In genomic region chr22:21686634-21687393, GRCh38 we compare ENCODE assay signal across 17 cellular contexts. TPM values are rescaled to one million over a fixed set of nuclear protein-coding genes. Genes with fewer than 3 reads are reported as not detected.
DNase-seq lines count a peak whose midpoint lies in the region; ATAC-seq and TF ChIP-seq lines count a peak whose summit lies in the region.
"Had no signal": no experiment of that assay in that cellular context is flagged by ENCODE, and none has a peak within 500 bp of the region (broad histone marks: within the 10 kb centered on the region; RNA-seq: fewer than 3 reads in every experiment).

No MANE protein-coding gene starts in this region.

- no peaks in the 10 kb centered on the region for H3K79me2 ChIP-seq in osteoblast (ENCODE audit: insufficient read depth, low read length)

- no peak for TF ChIP-seq POLR2A in erythroblast (IDR thresholded peaks at IDR 0.05; ENCODE audit: low read length)

- no peaks in the 10 kb centered on the region for H3K27me3 Mint-ChIP-seq in activated naive CD8-positive, alpha-beta T cell
- no peaks in the 10 kb centered on the region for H3K27me3 Mint-ChIP-seq in activated naive CD8-positive, alpha-beta T cell treated with anti-CD3 and anti-CD28 coated beads for 36 hours
- no peaks in the 10 kb centered on the region for H3K27me3 Mint-ChIP-seq in effector memory CD8-positive, alpha-beta T cell
- H3K27me3 Mint-ChIP-seq in activated T-helper 17 cell treated with anti-CD3 and anti-CD28 coated beads, Interleukin-2, amount 50 U/mL, for 72 hours = no peaks in the 10 kb centered on the region
- H3K27me3 Mint-ChIP-seq: CD4-positive, alpha-beta memory T cell had no signal

- no peak overlapping the region for H3K27ac ChIP-seq in osteoblast (ENCODE audit: low read depth, low read length)
- H3K27ac ChIP-seq in aorta (ENCODE audit: low read depth in 1 of 2, low read length in 2 of 2) = no peak overlapping the region
- H3K27ac ChIP-seq: C4-2B had no signal

- no peaks in the 10 kb centered on the region for H3K27me3 ChIP-seq in osteoblast (ENCODE audit: insufficient read depth, low read length)
- H3K27me3 ChIP-seq in aorta (ENCODE audit: control insufficient read depth in 1 of 2, insufficient read depth in 2 of 2, low read length in 1 of 2) = no peaks in the 10 kb centered on the region

- no peaks in the 10 kb centered on the region for H4K20me1 ChIP-seq in osteoblast (ENCODE audit: insufficient read depth, low read length)

- peak overlapping the region; percentile 34 for H3K27ac Mint-ChIP-seq in activated naive CD8-positive, alpha-beta T cell
- no peak overlapping the region for H3K27ac Mint-ChIP-seq in activated naive CD8-positive, alpha-beta T cell treated with anti-CD3 and anti-CD28 coated beads for 36 hours
- peak overlapping the region; percentile 19 to 75 for H3K27ac Mint-ChIP-seq in effector memory CD8-positive, alpha-beta T cell
- H3K27ac Mint-ChIP-seq in activated T-helper 17 cell treated with anti-CD3 and anti-CD28 coated beads, Interleukin-2, amount 50 U/mL, for 72 hours = no peak overlapping the region
- H3K27ac Mint-ChIP-seq: GM23338 had no signal

- H3K36me3 Mint-ChIP-seq in activated naive CD8-positive, alpha-beta T cell = peaks cover 2% of the 10 kb centered on the region
- H3K36me3 Mint-ChIP-seq in activated naive CD8-positive, alpha-beta T cell treated with anti-CD3 and anti-CD28 coated beads for 36 hours = peaks cover 15% of the 10 kb centered on the region
- peaks cover 45% of the 10 kb centered on the region for H3K36me3 Mint-ChIP-seq in effector memory CD8-positive, alpha-beta T cell (ENCODE audit: insufficient read depth)
- H3K36me3 Mint-ChIP-seq in activated T-helper 17 cell treated with anti-CD3 and anti-CD28 coated beads, Interleukin-2, amount 50 U/mL, for 72 hours (ENCODE audit: low read depth) = peaks cover 67% of the 10 kb centered on the region

- ATAC-seq in effector memory CD8-positive, alpha-beta T cell (replicated peaks) = no peak
- ATAC-seq in aorta (ENCODE audit: low FRiP score) (peak; percentile 8), HG02840 (IDR thresholded peaks at IDR 0.05; ENCODE audit: low FRiP score, unreplicated experiment) (no peak)
- ATAC-seq in activated T-helper 17 cell treated with anti-CD3 and anti-CD28 coated beads, Interleukin-2, amount 50 U/mL, for 72 hours (replicated peaks) = no peak
- ATAC-seq: GM12878, GM23338 had no signal

- no peaks in the 10 kb centered on the region for H3K9me3 Mint-ChIP-seq in activated naive CD8-positive, alpha-beta T cell (ENCODE audit: low read depth)
- no peaks in the 10 kb centered on the region for H3K9me3 Mint-ChIP-seq in activated naive CD8-positive, alpha-beta T cell treated with anti-CD3 and anti-CD28 coated beads for 36 hours
- no peaks in the 10 kb centered on the region for H3K9me3 Mint-ChIP-seq in effector memory CD8-positive, alpha-beta T cell
- no peaks in the 10 kb centered on the region for H3K9me3 Mint-ChIP-seq in activated T-helper 17 cell treated with anti-CD3 and anti-CD28 coated beads, Interleukin-2, amount 50 U/mL, for 72 hours
- H3K9me3 Mint-ChIP-seq: CD4-positive, alpha-beta memory T cell; GM23338 had no signal

- H2AFZ ChIP-seq in osteoblast (ENCODE audit: low read length) = no peak overlapping the region
- H2AFZ ChIP-seq: GM23338 had no signal

- H3K4me2 ChIP-seq in osteoblast (ENCODE audit: insufficient read depth, low read length) = no peak overlapping the region
- H3K4me2 ChIP-seq: GM23338 had no signal

- 95 to 96% methylated on average over 23 of the region's 23 CpGs for WGBS in aorta, 2 donors

- intact Hi-C loops in aorta (cut with DNase I) = no loop called here

- no peak overlapping the region for H3K4me3 Mint-ChIP-seq in activated naive CD8-positive, alpha-beta T cell
- no peak overlapping the region for H3K4me3 Mint-ChIP-seq in activated naive CD8-positive, alpha-beta T cell treated with anti-CD3 and anti-CD28 coated beads for 36 hours
- H3K4me3 Mint-ChIP-seq in effector memory CD8-positive, alpha-beta T cell = no peak overlapping the region
- no peak overlapping the region for H3K4me3 Mint-ChIP-seq in activated T-helper 17 cell treated with anti-CD3 and anti-CD28 coated beads, Interleukin-2, amount 50 U/mL, for 72 hours
- H3K4me3 Mint-ChIP-seq: CD4-positive, alpha-beta memory T cell; GM23338 had no signal

- no peak for TF ChIP-seq CTCF in osteoblast (IDR thresholded peaks at IDR 0.05; ENCODE audit: extremely low read depth, low read depth, low read length)

- H3K36me3 ChIP-seq in osteoblast (ENCODE audit: insufficient read depth, low read length) (peaks cover 42% of the 10 kb centered on the region), aorta (ENCODE audit: control insufficient read depth in 1 of 2, insufficient read depth in 2 of 2, low read length in 1 of 2) (peaks cover 0 to 2% of the 10 kb centered on the region in 2 donors)

- H3K4me1 ChIP-seq in osteoblast (ENCODE audit: insufficient read depth, low read length) = no peaks in the 10 kb centered on the region
- no peaks in the 10 kb centered on the region for H3K4me1 ChIP-seq in aorta (ENCODE audit: control insufficient read depth in 1 of 2, insufficient read depth in 2 of 2, low read length in 2 of 2)

- H3K4me3 ChIP-seq in osteoblast (ENCODE audit: insufficient read depth, low read length) (no peak overlapping the region), aorta (ENCODE audit: low read length in 2 of 2) (no peak overlapping the region)
- H3K4me3 ChIP-seq: GM12878, GM23338 had no signal

- H3K9me3 ChIP-seq in osteoblast (ENCODE audit: low read depth, low read length) (no peaks in the 10 kb centered on the region), aorta (ENCODE audit: control insufficient read depth, low read length) (no peaks in the 10 kb centered on the region)

- DNase-seq in activated naive CD8-positive, alpha-beta T cell treated with anti-CD3 and anti-CD28 coated beads for 36 hours = no peak
- DNase-seq in effector memory CD8-positive, alpha-beta T cell = no peak
- peak; percentile 57 for DNase-seq in osteoblast (ENCODE audit: insufficient read length, low spot score, missing footprints)
- no peak for DNase-seq in aorta
- DNase-seq in erythroblast (lab: John Stamatoyannopoulos, UW) = no peak
- DNase-seq: 8988T; AML-193; CD4-positive, alpha-beta memory T cell; DMS79 had no signal

- peaks cover 8% of the 10 kb centered on the region for H3K4me1 Mint-ChIP-seq in activated naive CD8-positive, alpha-beta T cell (ENCODE audit: low read depth)
- H3K4me1 Mint-ChIP-seq in activated naive CD8-positive, alpha-beta T cell treated with anti-CD3 and anti-CD28 coated beads for 36 hours = peaks cover 24% of the 10 kb centered on the region
- peaks cover 7 to 15% of the 10 kb centered on the region in 2 donors for H3K4me1 Mint-ChIP-seq in effector memory CD8-positive, alpha-beta T cell (ENCODE audit: low read depth in 2 of 2)
- H3K4me1 Mint-ChIP-seq in activated T-helper 17 cell treated with anti-CD3 and anti-CD28 coated beads, Interleukin-2, amount 50 U/mL, for 72 hours = peaks cover 6% of the 10 kb centered on the region
- H3K4me1 Mint-ChIP-seq: GM23338 had no signal

RNA-seq across cellular contexts. Expression of gene PPIL2, which starts 21.0 kb away (rescaled TPM):
- 10 to 100 TPM; 41.6 to 43.8 TPM for total RNA-seq in activated naive CD8-positive, alpha-beta T cell treated with anti-CD3 and anti-CD28 coated beads for 36 hours
- total RNA-seq in osteoblast = 25.3 and 29.2 TPM in 2 replicates
- 10 to 100 TPM; 33.2 to 35.4 TPM for total RNA-seq in aorta
- polyA plus RNA-seq in aorta = 10 to 100 TPM in 1 of 2 donors, 1 to 10 TPM in 1; 5.1 to 38.4 TPM
- total RNA-seq in activated T-helper 17 cell treated with anti-CD3 and anti-CD28 coated beads, Interleukin-2, amount 50 U/mL, for 72 hours = 10 to 100 TPM; 37.0 to 50.0 TPM

RNA-seq across cellular contexts. Expression of gene SDF2L1, which starts 44.7 kb away (rescaled TPM):
- 10 to 100 TPM; 52.6 to 53.8 TPM for total RNA-seq in activated naive CD8-positive, alpha-beta T cell treated with anti-CD3 and anti-CD28 coated beads for 36 hours
- 10.5 and 13.3 TPM in 2 replicates for total RNA-seq in osteoblast
- total RNA-seq in aorta = 10 to 100 TPM; 24.8 to 38.7 TPM
- polyA plus RNA-seq in aorta = 10 to 100 TPM; 16.7 to 34.7 TPM
- 10 to 100 TPM; 15.3 to 48.5 TPM for total RNA-seq in activated T-helper 17 cell treated with anti-CD3 and anti-CD28 coated beads, Interleukin-2, amount 50 U/mL, for 72 hours

RNA-seq across cellular contexts. Expression of gene YPEL1, which starts 48.8 kb away (rescaled TPM):
- under 1 TPM; 0.60 to 0.72 TPM for total RNA-seq in activated naive CD8-positive, alpha-beta T cell treated with anti-CD3 and anti-CD28 coated beads for 36 hours
- total RNA-seq in osteoblast (1.8 and 2.2 TPM in 2 replicates), aorta (1 to 10 TPM; 4.7 to 9.1 TPM)
- 1 to 10 TPM; 2.0 to 4.8 TPM for polyA plus RNA-seq in aorta
- 1 to 10 TPM in 1 of 2 donors, under 1 TPM in 1; 0.91 to 4.6 TPM for total RNA-seq in activated T-helper 17 cell treated with anti-CD3 and anti-CD28 coated beads, Interleukin-2, amount 50 U/mL, for 72 hours

RNA-seq across cellular contexts. Expression of gene CCDC116, which starts 54.3 kb away (rescaled TPM):
- under 1 TPM; 0.29 to 0.34 TPM for total RNA-seq in activated naive CD8-positive, alpha-beta T cell treated with anti-CD3 and anti-CD28 coated beads for 36 hours
- total RNA-seq in osteoblast = 0.29 and 0.36 TPM in 2 replicates
- total RNA-seq in aorta = 1 to 10 TPM; 1.0 to 1.8 TPM
- 1 to 10 TPM in 1 of 2 donors, not detected in 1; 2.5 TPM for polyA plus RNA-seq in aorta
- under 1 TPM; 0.29 to 0.37 TPM for total RNA-seq in activated T-helper 17 cell treated with anti-CD3 and anti-CD28 coated beads, Interleukin-2, amount 50 U/mL, for 72 hours
- total RNA-seq: G401, HT1080 had no signal
- polyA plus RNA-seq: CD4-positive, alpha-beta memory T cell; GM23338 had no signal

RNA-seq across cellular contexts. Expression of gene YDJC, which starts 57.0 kb away (rescaled TPM):
- 10 to 100 TPM; 83.0 to 86.4 TPM for total RNA-seq in activated naive CD8-positive, alpha-beta T cell treated with anti-CD3 and anti-CD28 coated beads for 36 hours
- total RNA-seq in osteoblast (15.6 and 25.0 TPM in 2 replicates), aorta (10 to 100 TPM in 1 of 2 donors, 1 to 10 TPM in 1; 9.0 to 10.2 TPM)
- 10 to 100 TPM; 11.8 to 12.0 TPM for polyA plus RNA-seq in aorta
- 10 to 100 TPM; 28.9 to 56.6 TPM for total RNA-seq in activated T-helper 17 cell treated with anti-CD3 and anti-CD28 coated beads, Interleukin-2, amount 50 U/mL, for 72 hours

Comparison
In these comparisons a context has a peak if more than half of its experiments do, and no peak if none do; other contexts are left out.
1. H3K27ac Mint-ChIP-seq: peak in activated naive CD8-positive, alpha-beta T cell (single experiment) and effector memory CD8-positive, alpha-beta T cell (2 of 2); none in activated naive CD8-positive, alpha-beta T cell treated with anti-CD3 and anti-CD28 coated beads for 36 hours (single experiment) and activated T-helper 17 cell treated with anti-CD3 and anti-CD28 coated beads, Interleukin-2, amount 50 U/mL, for 72 hours (single experiment).